ENCODE assay signal across 27 cellular contexts in genomic region chr6:83127976-83128375, GRCh38.
DNase-seq lines count a peak whose midpoint lies in the region; ATAC-seq and TF ChIP-seq lines count a peak whose summit lies in the region.
"Had no signal": no experiment of that assay in that cellular context is flagged by ENCODE, and none has a peak within 500 bp of the region (broad histone marks: within the 10 kb centered on the region; RNA-seq: fewer than 3 reads in every experiment).

No MANE protein-coding gene starts in this region.

- no peaks in the 10 kb centered on the region for H3K9me3 Mint-ChIP-seq in activated T-helper 17 cell treated with anti-CD3 and anti-CD28 coated beads, Interleukin-2, amount 50 U/mL, for 72 hours
- H3K9me3 Mint-ChIP-seq: CD4-positive, alpha-beta T cell; IgD-negative memory B cell; T-cell had no signal

- peak overlapping the region; percentile 43 for H3K27ac Mint-ChIP-seq in activated T-helper 17 cell treated with anti-CD3 and anti-CD28 coated beads, Interleukin-2, amount 50 U/mL, for 72 hours
- H3K27ac Mint-ChIP-seq: CD4-positive, alpha-beta T cell; IgD-negative memory B cell had no signal

- no peak overlapping the region for H3K27ac ChIP-seq in vagina
- H3K27ac ChIP-seq: BLaER1, KMS-11, RWPE1 had no signal

- no peak for TF ChIP-seq POLR2A in vagina (IDR thresholded peaks at IDR 0.05)

- H3K4me3 Mint-ChIP-seq in activated T-helper 17 cell treated with anti-CD3 and anti-CD28 coated beads, Interleukin-2, amount 50 U/mL, for 72 hours: no peak overlapping the region
- H3K4me3 Mint-ChIP-seq: CD4-positive, alpha-beta T cell; IgD-negative memory B cell; T-cell had no signal

- H3K27me3 Mint-ChIP-seq in activated T-helper 17 cell treated with anti-CD3 and anti-CD28 coated beads, Interleukin-2, amount 50 U/mL, for 72 hours: no peaks in the 10 kb centered on the region
- H3K27me3 Mint-ChIP-seq: CD4-positive, alpha-beta T cell; IgD-negative memory B cell; T-cell had no signal

- peaks cover 90% of the 10 kb centered on the region for H3K36me3 Mint-ChIP-seq in activated T-helper 17 cell treated with anti-CD3 and anti-CD28 coated beads, Interleukin-2, amount 50 U/mL, for 72 hours (ENCODE audit: low read depth)

- H3K36me3 ChIP-seq in vagina: peaks cover 0 to 45% of the 10 kb centered on the region in 2 donors

- no peak for TF ChIP-seq CTCF in vagina (IDR thresholded peaks at IDR 0.05)

- H3K4me1 Mint-ChIP-seq in activated T-helper 17 cell treated with anti-CD3 and anti-CD28 coated beads, Interleukin-2, amount 50 U/mL, for 72 hours: no peaks in the 10 kb centered on the region
- H3K4me1 Mint-ChIP-seq: IgD-negative memory B cell had no signal

- H3K4me3 ChIP-seq in vagina: no peak overlapping the region
- H3K4me3 ChIP-seq: BLaER1 had no signal

- H3K4me1 ChIP-seq in vagina: no peaks in the 10 kb centered on the region
- H3K4me1 ChIP-seq: BLaER1 had no signal

- H3K9me3 ChIP-seq in vagina: no peaks in the 10 kb centered on the region
- H3K9me3 ChIP-seq: BLaER1 had no signal

- no peaks in the 10 kb centered on the region for H3K27me3 ChIP-seq in vagina
- H3K27me3 ChIP-seq: BLaER1 had no signal

- no peak for ATAC-seq in activated T-helper 17 cell treated with anti-CD3 and anti-CD28 coated beads, Interleukin-2, amount 50 U/mL, for 72 hours (replicated peaks)
- ATAC-seq in GM18517 (IDR thresholded peaks at IDR 0.05; ENCODE audit: unreplicated experiment) (no peak), HG02884 (IDR thresholded peaks at IDR 0.05; ENCODE audit: unreplicated experiment) (no peak)
- ATAC-seq: Panc1, T-cell had no signal

- intact Hi-C loops in vagina (cut with DNase I): no loop called here

- DNase-seq in ELR (ENCODE audit: low read depth): peak; percentile 13
- DNase-seq in fibroblast of peridontal ligament (ENCODE audit: extremely low read depth): peak; percentile 49
- no peak for DNase-seq in vagina (ENCODE audit: extremely low spot score in 2 of 2)
- DNase-seq in MV-4-11 (lab: John Stamatoyannopoulos, UW): no peak
- DNase-seq: CD4-positive, alpha-beta T cell; COR-L47; DMS53; GF-D8; MM.1S; NCI-H1048; NCI-H1417; NCI-H1694; NCI-H2081; NCI-H2171; NCI-H226; NCI-H510A; NCI-H69; SHP77; T-cell had no signal

Comparison
In these comparisons a context has a peak if more than half of its experiments do, and no peak if none do; other contexts are left out.
1. DNase-seq: peak in ELR (single experiment) and fibroblast of peridontal ligament (single experiment); none in vagina (0 of 2) and MV-4-11 (single experiment).